8 cellular contexts compared by ENCODE assay signal in genomic region chr7:122885583-122886356, GRCh38. TPM values are rescaled to one million over a fixed set of nuclear protein-coding genes. Genes with fewer than 3 reads are reported as not detected.
DNase-seq lines count a peak whose midpoint lies in the region; ATAC-seq and TF ChIP-seq lines count a peak whose summit lies in the region.

No MANE protein-coding gene starts in this region.

- intact Hi-C loops in left lung (cut with DNase I) = no loop called here

- peaks cover 8 to 16% of the 10 kb centered on the region in 2 donors for H3K4me1 ChIP-seq in left lung

- no peak for TF ChIP-seq CTCF in AG09309 (IDR thresholded peaks at IDR 0.05; ENCODE audit: control insufficient read depth, insufficient read depth, low read depth, low read length, missing control alignments)
- no peak for TF ChIP-seq CTCF in coronary artery (IDR thresholded peaks at IDR 0.05)
- no peak for TF ChIP-seq CTCF in left lung (IDR thresholded peaks at IDR 0.05)

- no peak for DNase-seq in AG09309 (ENCODE audit: low read depth)
- peak; percentile 42 for DNase-seq in NCI-H748 treated with DMSO at 0.1 percent for 48 hours (lab: John Stamatoyannopoulos, UW)
- DNase-seq in coronary artery (ENCODE audit: low spot score) = peak; percentile 72
- peak; percentile 43 to 84 for DNase-seq in left lung
- no peak for DNase-seq in NOMO-1 (lab: John Stamatoyannopoulos, UW; ENCODE audit: unreplicated experiment in 2 of 2)

- H3K27ac ChIP-seq in coronary artery (peak overlapping the region; percentile 94 to 95), left lung (peak overlapping the region; percentile 92 to 94), temporal lobe (ENCODE audit: low read depth, low read length) (peak overlapping the region; percentile 25)

- peak overlapping the region; percentile 80 for H3K4me3 ChIP-seq in AG09309 (ENCODE audit: control insufficient read depth, low read depth, low read length)
- H3K4me3 ChIP-seq in coronary artery = peak overlapping the region; percentile 95
- H3K4me3 ChIP-seq in left lung = peak overlapping the region; percentile 64 to 71

- H3K9me3 ChIP-seq in left lung = no peaks in the 10 kb centered on the region

- ATAC-seq in GM18517 (IDR thresholded peaks at IDR 0.05; ENCODE audit: unreplicated experiment) (peak; percentile 36), HG02970 (IDR thresholded peaks at IDR 0.05; ENCODE audit: low FRiP score, unreplicated experiment) (peak; percentile 38), left lung (peak; percentile 32)

- H3K27me3 ChIP-seq in left lung = peaks cover 0 to 41% of the 10 kb centered on the region in 2 donors

- no peaks in the 10 kb centered on the region for H3K36me3 ChIP-seq in left lung

RNA-seq across cellular contexts. Expression of gene CADPS2, which starts 0.5 kb away (rescaled TPM):
- 10 to 100 TPM; 34.2 to 57.5 TPM for total RNA-seq in left lung
- total RNA-seq in temporal lobe = 3.2 TPM

Comparison
In these comparisons a context has a peak if more than half of its experiments do, and no peak if none do; other contexts are left out.
1. DNase-seq: peak in NCI-H748 treated with DMSO at 0.1 percent for 48 hours (single experiment), coronary artery (single experiment) and left lung (2 of 2); none in AG09309 (single experiment) and NOMO-1 (0 of 2).
2. H3K27ac ChIP-seq: peak in every context shown above with its lines; median percentile 94 in coronary artery; 93 in left lung; 25 in temporal lobe.
3. Peak in every context shown above with its lines, with median percentiles within 50 percentile points of each other: H3K4me3 ChIP-seq and ATAC-seq.